Comparison of ENCODE assay signal across 10 cellular contexts in the genomic region with DNA sequence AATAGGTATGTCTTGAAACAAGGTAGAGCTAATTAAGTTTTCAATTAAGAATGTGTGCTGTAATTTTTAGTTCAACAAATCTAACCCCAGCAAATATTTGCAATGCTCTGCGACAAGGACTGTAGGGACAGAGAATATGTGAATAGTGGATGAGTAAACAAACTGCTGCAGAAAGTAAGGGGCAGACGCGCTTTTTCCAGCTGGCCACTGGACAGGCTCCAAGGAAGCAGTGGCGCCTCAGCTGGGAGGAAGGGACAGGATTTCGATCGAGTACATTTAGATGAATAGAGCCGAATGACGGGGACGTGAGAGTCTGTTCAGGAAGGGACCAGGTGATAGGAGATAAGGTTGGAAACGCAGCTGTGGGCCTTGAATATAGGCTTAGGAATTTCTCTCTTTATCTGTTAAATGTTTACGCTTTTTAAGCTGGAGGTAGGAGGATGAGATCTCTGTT.
DNase-seq lines count a peak whose midpoint lies in the region; FAIRE-seq and TF ChIP-seq lines count a peak whose summit lies in the region.
"Had no signal": no experiment of that assay in that cellular context is flagged by ENCODE, and none has a peak within 500 bp of the region (broad histone marks: within the 10 kb centered on the region; RNA-seq: fewer than 3 reads in every experiment).

No MANE protein-coding gene starts in this region.

- peaks cover 0 to 55% (median 11%) of the 10 kb centered on the region in 4 donors for H3K36me3 ChIP-seq in esophagus muscularis mucosa
- H3K36me3 ChIP-seq in sigmoid colon: peaks cover 0 to 14% (median 0%) of the 10 kb centered on the region in 4 donors

- H3K27me3 ChIP-seq in esophagus muscularis mucosa (no peaks in the 10 kb centered on the region), sigmoid colon (no peaks in the 10 kb centered on the region)

- peak overlapping the region; percentile 42 for H3K27ac Mint-ChIP-seq in activated naive CD4-positive, alpha-beta T cell treated with anti-CD3 and anti-CD28 coated beads, Interleukin-2, amount 50 U/mL, for 24 hours
- no peak overlapping the region for H3K27ac Mint-ChIP-seq in activated naive CD4-positive, alpha-beta T cell treated with anti-CD3 and anti-CD28 coated beads for 36 hours

- H3K4me3 Mint-ChIP-seq in activated naive CD4-positive, alpha-beta T cell treated with anti-CD3 and anti-CD28 coated beads, Interleukin-2, amount 50 U/mL, for 24 hours: no peak overlapping the region
- no peak overlapping the region for H3K4me3 Mint-ChIP-seq in activated naive CD4-positive, alpha-beta T cell treated with anti-CD3 and anti-CD28 coated beads for 36 hours

- no peaks in the 10 kb centered on the region for H3K9me3 ChIP-seq in esophagus muscularis mucosa
- H3K9me3 ChIP-seq in sigmoid colon: no peaks in the 10 kb centered on the region

- intact Hi-C loops in activated naive CD4-positive, alpha-beta T cell treated with anti-CD3 and anti-CD28 coated beads for 36 hours (cut with micrococcal nuclease): no loop called here
- intact Hi-C loops in esophagus muscularis mucosa (cut with DNase I): no loop called here
- intact Hi-C loops in sigmoid colon (cut with DNase I): no loop called here

- TF ChIP-seq POLR2A in esophagus muscularis mucosa (IDR thresholded peaks at IDR 0.05; ENCODE audit: low read depth) (no peak), sigmoid colon (IDR thresholded peaks at IDR 0.05) (no peak), H54 (IDR thresholded peaks at IDR 0.05; ENCODE audit: low read depth, low read length) (no peak)

- TF ChIP-seq EP300 in esophagus muscularis mucosa (IDR thresholded peaks at IDR 0.05): no peak
- no peak for TF ChIP-seq EP300 in sigmoid colon (IDR thresholded peaks at IDR 0.05)

- H3K27ac ChIP-seq in esophagus muscularis mucosa (replicated peaks in 1 of 4): peak overlapping the region; percentile 50 to 56 (median 52)
- H3K27ac ChIP-seq in sigmoid colon: peak overlapping the region; percentile 14 to 49 (median 48)

- H3K36me3 Mint-ChIP-seq in activated naive CD4-positive, alpha-beta T cell treated with anti-CD3 and anti-CD28 coated beads, Interleukin-2, amount 50 U/mL, for 24 hours: peaks cover 30% of the 10 kb centered on the region
- peaks cover 36% of the 10 kb centered on the region for H3K36me3 Mint-ChIP-seq in activated naive CD4-positive, alpha-beta T cell treated with anti-CD3 and anti-CD28 coated beads for 36 hours (ENCODE audit: low read depth)

- no peak overlapping the region for H3K4me3 ChIP-seq in esophagus muscularis mucosa
- no peak overlapping the region for H3K4me3 ChIP-seq in sigmoid colon

- CTCF ChIA-PET in activated naive CD4-positive, alpha-beta T cell treated with anti-CD3 and anti-CD28 coated beads for 36 hours (lab: Charles Lee): interaction anchor here (0.7 to 1.5 kb wide), 4 partner anchors 12 to 137 kb away, joined by 3 to 5 read pairs (median 3); no protein-coding TSS in a partner anchor

- H3K4me1 ChIP-seq in esophagus muscularis mucosa (peaks cover 6 to 46% (median 39%) of the 10 kb centered on the region in 4 donors), sigmoid colon (peaks cover 0 to 24% (median 20%) of the 10 kb centered on the region in 4 donors)

- TF ChIP-seq CTCF in esophagus muscularis mucosa (IDR thresholded peaks at IDR 0.05) (no peak), sigmoid colon (IDR thresholded peaks at IDR 0.05) (no peak)

- DNase-seq in activated naive CD4-positive, alpha-beta T cell treated with anti-CD3 and anti-CD28 coated beads for 36 hours: no peak
- DNase-seq in NCI-H69 (lab: John Stamatoyannopoulos, UW) (peak; percentile 94), esophagus muscularis mucosa (ENCODE audit: extremely low spot score) (no peak), sigmoid colon (no peak), cerebellar nuclear complex (lab: John Stamatoyannopoulos, UW) (no peak), H54 (ENCODE audit: insufficient read length, low spot score) (no peak), NCI-H82 (lab: John Stamatoyannopoulos, UW) (no peak)
- DNase-seq: OCI-M1; stimulated activated CD4-positive, alpha-beta T cell treated with anti-CD3 and anti-CD28 coated beads, Interleukin-4, amount 100 ng/mL, for 24 hours had no signal

- H3K27me3 Mint-ChIP-seq in activated naive CD4-positive, alpha-beta T cell treated with anti-CD3 and anti-CD28 coated beads, Interleukin-2, amount 50 U/mL, for 24 hours: no peaks in the 10 kb centered on the region
- no peaks in the 10 kb centered on the region for H3K27me3 Mint-ChIP-seq in activated naive CD4-positive, alpha-beta T cell treated with anti-CD3 and anti-CD28 coated beads for 36 hours (ENCODE audit: low read depth)

- H3K9me3 Mint-ChIP-seq in activated naive CD4-positive, alpha-beta T cell treated with anti-CD3 and anti-CD28 coated beads, Interleukin-2, amount 50 U/mL, for 24 hours: no peaks in the 10 kb centered on the region
- H3K9me3 Mint-ChIP-seq in activated naive CD4-positive, alpha-beta T cell treated with anti-CD3 and anti-CD28 coated beads for 36 hours: no peaks in the 10 kb centered on the region

- no peak for FAIRE-seq in H54 (lab: Jason Lieb, UNC)

- 33% methylated on average over 11 of the region's 11 CpGs for WGBS in esophagus muscularis mucosa
- WGBS in sigmoid colon, 2 donors: 76 to 80% methylated on average over 11 of the region's 11 CpGs

- H3K4me1 Mint-ChIP-seq in activated naive CD4-positive, alpha-beta T cell treated with anti-CD3 and anti-CD28 coated beads, Interleukin-2, amount 50 U/mL, for 24 hours: peaks cover 40% of the 10 kb centered on the region
- peaks cover 32% of the 10 kb centered on the region for H3K4me1 Mint-ChIP-seq in activated naive CD4-positive, alpha-beta T cell treated with anti-CD3 and anti-CD28 coated beads for 36 hours (ENCODE audit: low read depth)
